9 cellular contexts compared by ENCODE assay signal in the genomic region with DNA sequence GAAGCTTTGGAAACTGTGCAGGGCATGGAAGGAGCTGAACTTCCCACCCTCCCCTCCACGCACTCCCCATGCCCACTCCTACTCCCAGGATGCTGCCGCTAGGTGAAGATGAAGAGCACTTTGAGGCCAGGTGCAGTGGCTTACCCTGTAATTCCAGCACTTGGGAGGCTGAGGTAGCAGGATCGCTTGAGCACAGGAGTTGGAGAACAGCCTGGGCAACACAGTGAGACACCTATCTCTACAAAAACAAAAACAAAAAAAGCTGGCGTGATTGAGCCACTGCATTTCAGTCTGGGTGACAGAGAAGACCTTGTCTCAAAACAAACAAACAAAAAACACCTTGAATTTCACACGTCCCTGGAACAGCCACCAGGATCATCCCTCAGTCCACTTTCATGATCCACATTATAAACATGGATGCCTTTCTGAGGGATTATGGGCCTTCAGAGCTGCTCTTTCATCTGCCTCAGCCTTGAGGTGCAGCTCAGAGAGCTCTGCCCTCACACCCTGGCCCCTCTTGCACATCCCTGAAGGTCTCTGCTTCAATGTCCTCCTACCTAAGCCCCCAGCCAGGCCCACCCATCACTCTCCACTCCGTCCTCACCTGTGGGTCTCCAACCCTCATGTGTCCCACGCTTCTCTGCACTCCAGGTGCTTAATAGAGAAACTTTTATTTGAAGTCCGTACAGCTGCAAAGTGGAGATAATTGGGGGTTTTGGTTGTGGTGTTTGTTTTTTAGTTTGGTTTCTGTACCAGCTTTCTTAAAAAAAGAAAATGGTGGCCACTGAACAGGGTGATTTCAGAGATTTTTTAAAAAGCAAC. TPM values are rescaled to one million over a fixed set of nuclear protein-coding genes. Genes with fewer than 3 reads are reported as not detected.
DNase-seq lines count a peak whose midpoint lies in the region; ATAC-seq, FAIRE-seq and TF ChIP-seq lines count a peak whose summit lies in the region.
"Had no signal": no experiment of that assay in that cellular context is flagged by ENCODE, and none has a peak within 500 bp of the region (broad histone marks: within the 10 kb centered on the region; RNA-seq: fewer than 3 reads in every experiment).

No MANE protein-coding gene starts in this region.

- POLR2A ChIA-PET in activated CD8-positive, alpha-beta T cell treated with anti-CD3 and anti-CD28 coated beads for 36 hours (lab: Charles Lee), result interaction anchor here (0.7 to 1.8 kb wide), 7 partner anchors 8 to 420 kb away, joined by 3 to 10 read pairs (median 5); no protein-coding TSS in a partner anchor

- CTCF ChIA-PET in activated CD8-positive, alpha-beta T cell treated with anti-CD3 and anti-CD28 coated beads for 36 hours (lab: Charles Lee), result interaction anchor here (0.9 to 19.1 kb wide), 10 partner anchors 11 to 177 kb away, joined by 3 to 189 read pairs (median 4); a partner anchor contains a TSS

- intact Hi-C loops in CD14-positive monocyte (cut with micrococcal nuclease) (no loop called here), left colon (cut with DNase I, micrococcal nuclease) (no loop called here)
- intact Hi-C loops in activated CD8-positive, alpha-beta T cell treated with anti-CD3 and anti-CD28 coated beads for 36 hours (cut with micrococcal nuclease), result no loop called here

- peaks cover 0 to 4% (median 0%) of the 10 kb centered on the region in 7 donors for H3K9me3 Mint-ChIP-seq in CD14-positive monocyte
- H3K9me3 Mint-ChIP-seq in activated CD8-positive, alpha-beta T cell treated with anti-CD3 and anti-CD28 coated beads for 36 hours, result no peaks in the 10 kb centered on the region

- DNase-seq in CD14-positive monocyte (ENCODE audit: low spot score) (no peak), GM19239 (ENCODE audit: insufficient read length, low spot score) (no peak), left colon (no peak)
- DNase-seq in activated CD8-positive, alpha-beta T cell treated with anti-CD3 and anti-CD28 coated beads for 36 hours, result no peak
- DNase-seq: Calu3 had no signal

- H3K27ac Mint-ChIP-seq in CD14-positive monocyte, result peak overlapping the region; percentile 73 to 99 (median 83)
- H3K27ac Mint-ChIP-seq in activated CD8-positive, alpha-beta T cell treated with anti-CD3 and anti-CD28 coated beads for 36 hours, result peak overlapping the region; percentile 95

- peak overlapping the region in 1 of 2 donors; percentile 77 for H3K4me3 Mint-ChIP-seq in CD14-positive monocyte
- H3K4me3 Mint-ChIP-seq in activated CD8-positive, alpha-beta T cell treated with anti-CD3 and anti-CD28 coated beads for 36 hours, result peak overlapping the region; percentile 62

- H3K36me3 ChIP-seq in mucosa of rectum (ENCODE audit: control insufficient read depth in 2 of 2, insufficient read depth in 2 of 2, low read length in 2 of 2), result no peaks in the 10 kb centered on the region

- peaks cover 12 to 30% of the 10 kb centered on the region in 2 donors for H3K4me1 ChIP-seq in mucosa of rectum (ENCODE audit: control insufficient read depth in 2 of 2, insufficient read depth in 2 of 2, low read length in 2 of 2)

- H3K27ac ChIP-seq in mucosa of rectum (ENCODE audit: low read depth in 2 of 2, low read length in 2 of 2), result peak overlapping the region; percentile 16 to 86

- peaks cover 0 to 2% of the 10 kb centered on the region in 2 donors for H3K36me3 Mint-ChIP-seq in CD14-positive monocyte
- peaks cover 2% of the 10 kb centered on the region for H3K36me3 Mint-ChIP-seq in activated CD8-positive, alpha-beta T cell treated with anti-CD3 and anti-CD28 coated beads for 36 hours (ENCODE audit: low read depth)

- H3K4me1 Mint-ChIP-seq in CD14-positive monocyte, result peaks cover 61% of the 10 kb centered on the region
- H3K4me1 Mint-ChIP-seq in activated CD8-positive, alpha-beta T cell treated with anti-CD3 and anti-CD28 coated beads for 36 hours (ENCODE audit: low read depth), result peaks cover 48% of the 10 kb centered on the region

- no peaks in the 10 kb centered on the region for H3K9me3 ChIP-seq in mucosa of rectum (ENCODE audit: control insufficient read depth in 2 of 2, low read length in 2 of 2)

- FAIRE-seq in GM19239 (lab: Jason Lieb, UNC), result peak; percentile 14

- no peak overlapping the region for H3K9ac ChIP-seq in mucosa of rectum (ENCODE audit: low read depth in 1 of 2, low read length in 2 of 2)

- H3K27me3 ChIP-seq in mucosa of rectum (ENCODE audit: control insufficient read depth in 2 of 2, insufficient read depth in 2 of 2, low read length in 2 of 2), result no peaks in the 10 kb centered on the region

- ATAC-seq in activated CD8-positive, alpha-beta T cell treated with anti-CD3 and anti-CD28 coated beads for 36 hours, result no peak
- ATAC-seq in HG02852 (IDR thresholded peaks at IDR 0.05; ENCODE audit: unreplicated experiment) (no peak), GM21381 (IDR thresholded peaks at IDR 0.05; ENCODE audit: unreplicated experiment) (no peak), GM18520 (IDR thresholded peaks at IDR 0.05; ENCODE audit: unreplicated experiment) (no peak), left colon (no peak)

- H3K27me3 Mint-ChIP-seq in CD14-positive monocyte (ENCODE audit: low read depth in 3 of 3), result peaks cover 0 to 2% (median 1%) of the 10 kb centered on the region in 3 donors
- no peaks in the 10 kb centered on the region for H3K27me3 Mint-ChIP-seq in activated CD8-positive, alpha-beta T cell treated with anti-CD3 and anti-CD28 coated beads for 36 hours

- no peak for TF ChIP-seq CTCF in CD14-positive monocyte (IDR thresholded peaks at IDR 0.05)
- no peak for TF ChIP-seq CTCF in activated CD8-positive, alpha-beta T cell treated with anti-CD3 and anti-CD28 coated beads for 36 hours (IDR thresholded peaks at IDR 0.05)

- no peak overlapping the region for H3K4me3 ChIP-seq in mucosa of rectum (ENCODE audit: low read length in 2 of 2)

RNA-seq across cellular contexts. Expression of a gene that starts 25.8 kb away (rescaled TPM):
- polyA plus RNA-seq in CD14-positive monocyte, result 10 to 100 TPM; 83.9 to 89.2 TPM
- 100 to 1,000 TPM; 363 to 381 TPM for total RNA-seq in activated CD8-positive, alpha-beta T cell treated with anti-CD3 and anti-CD28 coated beads for 36 hours
- 100 to 1,000 TPM; 213 to 244 TPM for total RNA-seq in left colon

RNA-seq across cellular contexts. Expression of a gene that starts 26.9 kb away (rescaled TPM):
- 10 to 100 TPM; 16.9 to 19.8 TPM for polyA plus RNA-seq in CD14-positive monocyte
- 1 to 10 TPM; 6.4 to 6.7 TPM for total RNA-seq in activated CD8-positive, alpha-beta T cell treated with anti-CD3 and anti-CD28 coated beads for 36 hours
- 10 to 100 TPM; 52.4 to 53.2 TPM for total RNA-seq in left colon

Comparison
In these comparisons a context has a peak if more than half of its experiments do, and no peak if none do; other contexts are left out.
1. RNA of a gene that starts 26.9 kb away (total RNA-seq): 52.4 to 53.2 TPM in left colon; 6.4 to 6.7 TPM in activated CD8-positive, alpha-beta T cell treated with anti-CD3 and anti-CD28 coated beads for 36 hours; every median in the first group is over 4 times any median in the second.